In the genomic region with DNA sequence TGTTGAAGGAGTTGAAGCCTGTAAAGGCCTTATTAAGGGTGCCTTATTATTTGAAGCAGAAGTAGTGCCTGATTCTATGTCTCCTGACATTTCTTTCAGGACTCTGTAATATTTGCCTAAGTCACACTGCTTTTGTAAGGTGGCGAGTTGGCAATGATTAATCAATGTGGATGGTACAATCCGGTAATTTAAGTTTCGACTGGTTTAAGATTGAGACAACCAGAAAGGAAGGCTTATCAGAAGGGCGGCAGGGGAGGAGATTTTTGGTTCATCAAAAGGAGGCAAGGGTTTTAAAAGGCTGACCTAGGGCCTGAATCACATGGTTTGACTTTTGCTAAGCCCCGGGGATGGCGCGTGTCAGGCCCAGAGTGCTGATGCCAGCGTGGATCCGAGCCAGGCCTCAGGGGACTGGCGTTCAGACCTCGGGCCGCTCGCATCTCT, we compare ENCODE assay signal across 9 cellular contexts. TPM values are rescaled to one million over a fixed set of nuclear protein-coding genes. Genes with fewer than 3 reads are reported as not detected.
DNase-seq lines count a peak whose midpoint lies in the region; ATAC-seq and TF ChIP-seq lines count a peak whose summit lies in the region.
"Had no signal": no experiment of that assay in that cellular context is flagged by ENCODE, and none has a peak within 500 bp of the region (broad histone marks: within the 10 kb centered on the region; RNA-seq: fewer than 3 reads in every experiment).

No MANE protein-coding gene starts in this region.

- peak overlapping the region; percentile 92 for H3K9ac ChIP-seq in skeletal muscle satellite cell (ENCODE audit: low read depth, low read length)

- H3K4me2 ChIP-seq in skeletal muscle satellite cell (ENCODE audit: low read length) = peak overlapping the region; percentile 92

- no peak for DNase-seq in T-helper 17 cell
- no peak for DNase-seq in central memory CD4-positive, alpha-beta T cell
- DNase-seq in SKM-1 (lab: John Stamatoyannopoulos, UW; ENCODE audit: unreplicated experiment) = no peak

- peaks cover 2% of the 10 kb centered on the region for H3K27me3 Mint-ChIP-seq in T-helper 17 cell

- TF ChIP-seq CTCF in gastroesophageal sphincter (IDR thresholded peaks at IDR 0.05) = no peak

- peak overlapping the region; percentile 93 to 98 (median 96) for H3K27ac ChIP-seq in gastroesophageal sphincter

- H3K4me3 Mint-ChIP-seq in T-helper 17 cell = peak overlapping the region; percentile 98

- WGBS in gastroesophageal sphincter (ENCODE audit: low coverage in 1 of 2), 2 donors = 22 to 24% methylated on average over 11 to 13 of the region's 13 CpGs

- H3K36me3 Mint-ChIP-seq in T-helper 17 cell (ENCODE audit: low read depth) = no peaks in the 10 kb centered on the region

- no peaks in the 10 kb centered on the region for H3K36me3 ChIP-seq in gastroesophageal sphincter
- no peaks in the 10 kb centered on the region for H3K36me3 ChIP-seq in skeletal muscle satellite cell (ENCODE audit: insufficient read depth, low read length)

- H3K27me3 ChIP-seq in gastroesophageal sphincter = no peaks in the 10 kb centered on the region
- no peaks in the 10 kb centered on the region for H3K27me3 ChIP-seq in skeletal muscle satellite cell (ENCODE audit: control insufficient read depth, insufficient read depth, low read length)

- H3K4me3 ChIP-seq in gastroesophageal sphincter = peak overlapping the region; percentile 75 to 89
- H3K4me3 ChIP-seq in skeletal muscle satellite cell (ENCODE audit: low read length) = peak overlapping the region; percentile 80

- no peak for TF ChIP-seq POLR2A in gastroesophageal sphincter (IDR thresholded peaks at IDR 0.05)

- peaks cover 41% of the 10 kb centered on the region for H3K4me1 Mint-ChIP-seq in T-helper 17 cell

- no peaks in the 10 kb centered on the region for H3K9me3 ChIP-seq in T-helper 17 cell (ENCODE audit: control insufficient read depth, low read length, poor library complexity, severe bottlenecking)
- no peaks in the 10 kb centered on the region for H3K9me3 ChIP-seq in gastroesophageal sphincter
- no peaks in the 10 kb centered on the region for H3K9me3 ChIP-seq in skeletal muscle satellite cell (replicated peaks; ENCODE audit: low read length)

- ATAC-seq in GM18907 (IDR thresholded peaks at IDR 0.05; ENCODE audit: unreplicated experiment) (peak; percentile 0), T-helper 17 cell (no peak), gastroesophageal sphincter (no peak), HG03095 (IDR thresholded peaks at IDR 0.05; ENCODE audit: unreplicated experiment) (no peak), GM21717 (IDR thresholded peaks at IDR 0.05; ENCODE audit: unreplicated experiment) (no peak)

- peak overlapping the region; percentile 94 for H3K27ac Mint-ChIP-seq in T-helper 17 cell

- no peak for TF ChIP-seq EP300 in gastroesophageal sphincter (IDR thresholded peaks at IDR 0.05)

- H3K4me1 ChIP-seq in gastroesophageal sphincter (peaks cover 8 to 47% (median 19%) of the 10 kb centered on the region in 3 donors), skeletal muscle satellite cell (ENCODE audit: control insufficient read depth, insufficient read depth, low read length) (peaks cover 28% of the 10 kb centered on the region)

RNA-seq across cellular contexts. Expression of a gene that starts 0.8 kb away (rescaled TPM):
- total RNA-seq in T-helper 17 cell (10 to 100 TPM; 50.8 to 55.4 TPM), gastroesophageal sphincter (100 to 1,000 TPM in 1 of 4 donors, 10 to 100 TPM in 3; 62.3 to 106 (median 91.1) TPM)
- total RNA-seq in skeletal muscle satellite cell (2012; rRNA removed) = 45.6 and 64.9 TPM in 2 replicates

RNA-seq across cellular contexts. Expression of a gene that starts 19.8 kb away (rescaled TPM):
- total RNA-seq in T-helper 17 cell (not detected), gastroesophageal sphincter (not detected)
- not detected in 2 replicates for total RNA-seq in skeletal muscle satellite cell (2012; rRNA removed)
- total RNA-seq: HT1080 had no signal

RNA-seq across cellular contexts. Expression of a gene that starts 59.9 kb away (rescaled TPM):
- total RNA-seq in T-helper 17 cell (10 to 100 TPM; 24.6 to 36.5 TPM), gastroesophageal sphincter (10 to 100 TPM; 20.7 to 39.5 (median 31.9) TPM)
- 18.8 and 21.3 TPM in 2 replicates for total RNA-seq in skeletal muscle satellite cell (2012; rRNA removed)
